In the genomic region with DNA sequence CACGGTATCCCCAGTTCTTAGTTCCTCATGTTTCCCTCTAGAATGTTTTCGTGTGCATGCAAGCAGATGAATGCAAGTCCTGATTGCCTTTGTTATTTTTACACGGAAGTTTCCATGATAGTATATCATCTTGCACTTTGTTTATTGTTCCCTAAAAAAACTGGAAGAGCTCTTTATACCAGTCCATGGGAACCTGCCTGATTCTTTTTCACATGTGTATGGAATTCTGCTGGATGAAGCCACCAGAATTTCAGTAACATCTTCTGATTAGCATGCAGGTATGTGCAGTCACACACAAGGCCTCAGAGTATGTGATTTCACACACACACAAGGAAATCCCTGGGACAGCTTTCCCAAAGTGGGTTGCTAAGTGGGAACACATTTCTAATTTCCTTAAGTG, we compare ENCODE assay signal across 12 cellular contexts. TPM values are rescaled to one million over a fixed set of nuclear protein-coding genes. Genes with fewer than 3 reads are reported as not detected.
DNase-seq lines count a peak whose midpoint lies in the region; ATAC-seq and TF ChIP-seq lines count a peak whose summit lies in the region.
"Had no signal": no experiment of that assay in that cellular context is flagged by ENCODE, and none has a peak within 500 bp of the region (broad histone marks: within the 10 kb centered on the region; RNA-seq: fewer than 3 reads in every experiment).

No MANE protein-coding gene starts in this region.

- H3K27me3 Mint-ChIP-seq in natural killer cell treated with Interleukin-12 subunit alpha and Interleukin-12 subunit beta and Interleukin-15 and Interleukin-18, amount 100 ng/mL, for 72 hours: peaks cover 4 to 19% of the 10 kb centered on the region in 2 donors
- peaks cover 13 to 20% of the 10 kb centered on the region in 2 donors for H3K27me3 Mint-ChIP-seq in natural killer cell (ENCODE audit: low read depth in 2 of 2)

- H3K27ac ChIP-seq in esophagus (ENCODE audit: low read depth in 2 of 2, low read length in 1 of 2): peak overlapping the region; percentile 62 to 88
- H3K27ac ChIP-seq in effector memory CD4-positive, alpha-beta T cell (ENCODE audit: insufficient read depth, low read length, poor library complexity, severe bottlenecking): no peak overlapping the region

- H3K4me3 ChIP-seq in esophagus (ENCODE audit: low read depth in 1 of 2, low read length in 2 of 2): no peak overlapping the region
- no peak overlapping the region for H3K4me3 ChIP-seq in effector memory CD4-positive, alpha-beta T cell (ENCODE audit: insufficient read depth, low read depth, low read length, poor library complexity, severe bottlenecking)

- no peaks in the 10 kb centered on the region for H3K36me3 ChIP-seq in esophagus (ENCODE audit: control insufficient read depth in 2 of 2, insufficient read depth in 2 of 2, low read length in 1 of 2)
- no peaks in the 10 kb centered on the region for H3K36me3 ChIP-seq in effector memory CD4-positive, alpha-beta T cell (ENCODE audit: control insufficient read depth, insufficient read depth, low read length)
- H3K36me3 ChIP-seq: upper lobe of left lung had no signal

- no peaks in the 10 kb centered on the region for H3K9me3 Mint-ChIP-seq in natural killer cell treated with Interleukin-12 subunit alpha and Interleukin-12 subunit beta and Interleukin-15 and Interleukin-18, amount 100 ng/mL, for 72 hours
- no peaks in the 10 kb centered on the region for H3K9me3 Mint-ChIP-seq in natural killer cell
- H3K9me3 Mint-ChIP-seq: T-cell had no signal

- no peak for TF ChIP-seq CTCF in natural killer cell (IDR thresholded peaks at IDR 0.05)

- no peaks in the 10 kb centered on the region for H3K27me3 ChIP-seq in esophagus (ENCODE audit: control insufficient read depth in 1 of 2, insufficient read depth in 2 of 2, low read length in 2 of 2)
- H3K27me3 ChIP-seq in effector memory CD4-positive, alpha-beta T cell (replicated peaks; ENCODE audit: control insufficient read depth, insufficient read depth, low read length, poor library complexity, severe bottlenecking): no peaks in the 10 kb centered on the region

- H3K4me1 ChIP-seq in esophagus (ENCODE audit: control insufficient read depth in 2 of 2, insufficient read depth in 2 of 2, low read length in 1 of 2): peaks cover 2 to 3% of the 10 kb centered on the region in 2 donors
- no peaks in the 10 kb centered on the region for H3K4me1 ChIP-seq in effector memory CD4-positive, alpha-beta T cell (ENCODE audit: control insufficient read depth, insufficient read depth, low read length, poor library complexity, severe bottlenecking)

- no peak for ATAC-seq in natural killer cell treated with Interleukin-12 subunit alpha and Interleukin-12 subunit beta and Interleukin-15 and Interleukin-18, amount 100 ng/mL, for 72 hours
- ATAC-seq in natural killer cell (no peak), HG03521 (IDR thresholded peaks at IDR 0.05; ENCODE audit: unreplicated experiment) (no peak), HG02588 (IDR thresholded peaks at IDR 0.05; ENCODE audit: unreplicated experiment) (no peak)
- ATAC-seq: T-cell had no signal

- H3K9me3 ChIP-seq in esophagus (ENCODE audit: control insufficient read depth in 2 of 2, insufficient read depth in 1 of 2, low read depth in 1 of 2, low read length in 1 of 2): no peaks in the 10 kb centered on the region
- no peaks in the 10 kb centered on the region for H3K9me3 ChIP-seq in effector memory CD4-positive, alpha-beta T cell (ENCODE audit: control insufficient read depth, low read length)
- H3K9me3 ChIP-seq: upper lobe of left lung had no signal

- peak overlapping the region; percentile 17 for H3K4me3 Mint-ChIP-seq in natural killer cell treated with Interleukin-12 subunit alpha and Interleukin-12 subunit beta and Interleukin-15 and Interleukin-18, amount 100 ng/mL, for 72 hours
- H3K4me3 Mint-ChIP-seq in natural killer cell: no peak overlapping the region
- H3K4me3 Mint-ChIP-seq: T-cell had no signal

- intact Hi-C loops in natural killer cell (cut with micrococcal nuclease): no loop called here

- H3K36me3 Mint-ChIP-seq in natural killer cell treated with Interleukin-12 subunit alpha and Interleukin-12 subunit beta and Interleukin-15 and Interleukin-18, amount 100 ng/mL, for 72 hours: no peaks in the 10 kb centered on the region
- no peaks in the 10 kb centered on the region for H3K36me3 Mint-ChIP-seq in natural killer cell
- H3K36me3 Mint-ChIP-seq: mesothelial cell of epicardium, T-cell had no signal

- no peak for DNase-seq in natural killer cell treated with Interleukin-12 subunit alpha and Interleukin-12 subunit beta and Interleukin-15 and Interleukin-18, amount 100 ng/mL, for 72 hours (ENCODE audit: low spot score)
- DNase-seq in natural killer cell: no peak
- peak; percentile 13 for DNase-seq in renal cortical epithelial cell (ENCODE audit: low read depth)
- DNase-seq in effector memory CD4-positive, alpha-beta T cell: no peak
- no peak for DNase-seq in SKM-1 (lab: John Stamatoyannopoulos, UW; ENCODE audit: unreplicated experiment)
- DNase-seq: islet precursor cell, T-cell had no signal

- H3K27ac Mint-ChIP-seq in natural killer cell treated with Interleukin-12 subunit alpha and Interleukin-12 subunit beta and Interleukin-15 and Interleukin-18, amount 100 ng/mL, for 72 hours: peak overlapping the region in 1 of 2 donors; percentile 39
- H3K27ac Mint-ChIP-seq in natural killer cell: no peak overlapping the region
- H3K27ac Mint-ChIP-seq: T-cell had no signal

- WGBS in esophagus, 2 donors: 41 to 47% methylated on average over 3 of the region's 3 CpGs

- H3K4me1 Mint-ChIP-seq in natural killer cell treated with Interleukin-12 subunit alpha and Interleukin-12 subunit beta and Interleukin-15 and Interleukin-18, amount 100 ng/mL, for 72 hours (ENCODE audit: low read depth in 2 of 2): peaks cover 0 to 8% of the 10 kb centered on the region in 2 donors
- H3K4me1 Mint-ChIP-seq in natural killer cell: no peaks in the 10 kb centered on the region

RNA-seq across cellular contexts. Expression of gene LRRK1, which starts 16.0 kb away (rescaled TPM):
- under 1 TPM; 0.17 to 0.70 TPM for total RNA-seq in natural killer cell treated with Interleukin-12 subunit alpha and Interleukin-12 subunit beta and Interleukin-15 and Interleukin-18, amount 100 ng/mL, for 72 hours
- total RNA-seq in natural killer cell: 1 to 10 TPM; 1.2 to 5.5 (median 3.2) TPM
- polyA plus RNA-seq in esophagus: 1 to 10 TPM; 4.4 to 7.0 TPM
- total RNA-seq in renal cortical epithelial cell: 9.2 and 21.8 TPM in 2 replicates

RNA-seq across cellular contexts. Expression of gene ALDH1A3, which starts 23.6 kb away (rescaled TPM):
- total RNA-seq in natural killer cell treated with Interleukin-12 subunit alpha and Interleukin-12 subunit beta and Interleukin-15 and Interleukin-18, amount 100 ng/mL, for 72 hours: not detected
- total RNA-seq in natural killer cell (not detected), renal cortical epithelial cell (60.3 and 980 TPM in 2 replicates)
- polyA plus RNA-seq in esophagus: 10 to 100 TPM in 1 of 2 donors, 1 to 10 TPM in 1; 9.3 to 32.8 TPM
- total RNA-seq: mesothelial cell of epicardium had no signal

Comparison
In these comparisons a context has a peak if more than half of its experiments do, and no peak if none do; other contexts are left out.
1. RNA of gene ALDH1A3, which starts 23.6 kb away (total RNA-seq): 60.3 to 980 TPM in renal cortical epithelial cell; not detected in natural killer cell treated with Interleukin-12 subunit alpha and Interleukin-12 subunit beta and Interleukin-15 and Interleukin-18, amount 100 ng/mL, for 72 hours and not detected in natural killer cell; every median in the first group is over 10 times any median in the second.